In the genomic region with DNA sequence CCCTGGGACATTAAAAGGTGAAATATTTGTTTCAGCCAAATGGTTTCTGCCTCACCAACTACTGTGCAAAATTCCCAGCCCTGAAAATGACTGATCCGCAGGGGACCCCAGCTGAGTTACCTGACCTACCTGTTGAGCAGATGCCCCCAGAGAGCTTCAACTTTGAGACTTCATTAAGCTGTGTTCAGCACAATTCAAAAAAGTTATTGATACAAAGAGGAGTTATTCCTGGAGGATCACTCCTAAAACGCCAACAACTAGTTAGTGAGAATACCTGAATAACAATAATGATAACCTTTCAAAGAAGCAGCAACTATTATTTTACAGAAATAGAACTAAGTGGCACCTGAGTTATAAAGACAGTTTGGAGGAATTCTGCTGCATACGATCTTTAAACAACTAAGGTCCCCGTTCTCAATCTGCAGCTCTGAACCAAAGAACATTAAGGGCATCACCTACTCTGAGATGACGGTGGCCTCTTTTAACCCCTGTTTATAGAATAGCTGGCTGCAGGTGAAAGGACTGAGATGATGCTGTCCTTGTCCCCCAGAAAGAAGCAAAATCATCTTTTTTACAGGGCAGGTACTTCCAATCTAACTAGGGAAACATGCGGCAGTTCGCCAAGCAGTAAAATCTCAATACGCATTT, we compare ENCODE assay signal across 9 cellular contexts. TPM values are rescaled to one million over a fixed set of nuclear protein-coding genes. Genes with fewer than 3 reads are reported as not detected.
A peak's percentile ranks its signal among the peaks of the same experiment; 100 is the strongest.
DNase-seq lines count a peak whose midpoint lies in the region; ATAC-seq and TF ChIP-seq lines count a peak whose summit lies in the region.
"Had no signal": no experiment of that assay in that cellular context is flagged by ENCODE, and none has a peak within 500 bp of the region (broad histone marks: within the 10 kb centered on the region; RNA-seq: fewer than 3 reads in every experiment).

No MANE protein-coding gene starts in this region.

- no peak overlapping the region for H4K8ac ChIP-seq in IMR-90 (ENCODE audit: low read depth in 2 of 2, low read length in 2 of 2)

- H2BK5ac ChIP-seq in IMR-90 (ENCODE audit: low read depth, low read length, poor library complexity, severe bottlenecking) = no peak overlapping the region

- H3K27me3 ChIP-seq in BLaER1 treated with 17β-estradiol and CSF1 and Interleukin-3, amounts not matched to agents 10 nM and 100 nM = peaks cover 18 to 28% (median 20%) of the 10 kb centered on the region in 11 experiments
- H3K27me3 ChIP-seq in IMR-90 (ENCODE audit: control insufficient read depth, insufficient read depth, low read length) (peaks cover 18% of the 10 kb centered on the region), dorsolateral prefrontal cortex (peaks cover 0 to 54% (median 22%) of the 10 kb centered on the region in 45 donors), neuron (ENCODE audit: insufficient read depth, low read length) (peaks cover 25% of the 10 kb centered on the region)

- no peak overlapping the region for H4K5ac ChIP-seq in IMR-90 (ENCODE audit: low read depth, low read length)

- TF ChIP-seq POLR2A in IMR-90 (IDR thresholded peaks at IDR 0.05; ENCODE audit: low read depth, low read length) = no peak

- no peak overlapping the region for H3K14ac ChIP-seq in IMR-90 (replicated peaks; ENCODE audit: low read depth, low read length)

- in situ Hi-C loops in IMR-90 (cut with MboI; ENCODE audit: low sequenced_read_pairs) = no loop called here

- 0 out of 22 replicates have a peak, but pooled peaks cover 0 to 4% (median 0%) of the 10 kb centered on the region in 11 experiments for H3K36me3 ChIP-seq in BLaER1 treated with 17β-estradiol and CSF1 and Interleukin-3, amounts not matched to agents 10 nM and 100 nM
- H3K36me3 ChIP-seq in IMR-90 (ENCODE audit: control insufficient read depth, insufficient read depth, low read length) (no peaks in the 10 kb centered on the region), neuron (ENCODE audit: insufficient read depth, low read length) (no peaks in the 10 kb centered on the region)

- TF ChIP-seq CTCF in IMR-90 (conservative IDR thresholded peaks at IDR 0.05; ENCODE audit: low read depth, low read length) = no peak
- no peak for TF ChIP-seq CTCF in dorsolateral prefrontal cortex (IDR thresholded peaks at IDR 0.05 in 54 of 56, conservative IDR thresholded peaks at IDR 0.05 in 2 of 56; ENCODE audit: low read depth in 1 of 56, partially characterized antibody in 56 of 56)

- dilution Hi-C loops in IMR-90 (cut with HindIII; ENCODE audit: low sequenced_read_pairs, unreplicated experiment) = no loop called here

- H3K4me1 ChIP-seq in BLaER1 treated with 17β-estradiol and CSF1 and Interleukin-3, amounts not matched to agents 10 nM and 100 nM = peaks cover 5 to 43% (median 31%) of the 10 kb centered on the region in 10 experiments; a peak in 18 of 20 replicates
- H3K4me1 ChIP-seq in IMR-90 (ENCODE audit: control insufficient read depth, insufficient read depth, low read length) (no peaks in the 10 kb centered on the region), neuron (ENCODE audit: insufficient read depth, low read length) (no peaks in the 10 kb centered on the region)

- H3K4me2 ChIP-seq in BLaER1 treated with 17β-estradiol and CSF1 and Interleukin-3, amounts not matched to agents 10 nM and 100 nM = peak overlapping the region; percentile 87 to 98 (median 96)
- H3K4me2 ChIP-seq in IMR-90 (ENCODE audit: low read depth, low read length) = peak overlapping the region; percentile 83

- H3K4me3 ChIP-seq in BLaER1 treated with 17β-estradiol and CSF1 and Interleukin-3, amounts not matched to agents 10 nM and 100 nM = peak overlapping the region; percentile 60 to 74 (median 68); a peak in 19 of 20 replicates
- H3K4me3 ChIP-seq in IMR-90 (ENCODE audit: insufficient read depth, low read depth, low read length) (no peak overlapping the region), dorsolateral prefrontal cortex (peak overlapping the region in 56 of 59 donors; percentile 36 to 78 (median 63)), neuron (ENCODE audit: low read length) (no peak overlapping the region)

- no peak overlapping the region for H2BK15ac ChIP-seq in IMR-90 (ENCODE audit: low read depth, low read length)

- POLR2A ChIA-PET in IMR-90 (lab: Charles Lee; ENCODE audit: unreplicated experiment) = no interaction called here

- CTCF ChIA-PET in IMR-90 (lab: Yijun Ruan, JAX) = no interaction called here

- no peaks in the 10 kb centered on the region for H3K79me1 ChIP-seq in IMR-90 (ENCODE audit: low read depth in 1 of 2, low read length in 2 of 2)

- no peak overlapping the region for H4K91ac ChIP-seq in IMR-90 (ENCODE audit: insufficient read depth, low read depth, low read length)

- no CpG with 5 or more reads among the region's 8 CpGs for WGBS in IMR-90 (ENCODE audit: extremely low coverage in 2 of 2, insufficient read length in 1 of 2), 2 experiments

- no peak overlapping the region for H2AK5ac ChIP-seq in IMR-90 (ENCODE audit: low read depth, low read length)

- DNase-seq in IMR-90 (no peak), dorsolateral prefrontal cortex (no peak), DMS79 (lab: John Stamatoyannopoulos, UW) (no peak), NCI-H226 (no peak)
- no peak for DNase-seq in stimulated activated naive CD4-positive, alpha-beta T cell (lab: John Stamatoyannopoulos, UW)
- DNase-seq: cortex of kidney had no signal

- no peaks in the 10 kb centered on the region for H3K9me1 ChIP-seq in IMR-90 (ENCODE audit: insufficient read depth, low read length)

- no peak overlapping the region for H2BK120ac ChIP-seq in IMR-90 (ENCODE audit: low read depth, low read length)

- no peak overlapping the region for H3K56ac ChIP-seq in IMR-90 (ENCODE audit: extremely low read depth, insufficient read depth, low read length)

- intact Hi-C loops in IMR-90 (cut with micrococcal nuclease) = no loop called here
- intact Hi-C loops in dorsolateral prefrontal cortex (cut with DNase I) = no loop called here

- H3K27ac ChIP-seq in BLaER1 treated with 17β-estradiol and CSF1 and Interleukin-3, amounts not matched to agents 10 nM and 100 nM = no peak overlapping the region
- H3K27ac ChIP-seq in IMR-90 (ENCODE audit: insufficient read depth, low read length) (no peak overlapping the region), dorsolateral prefrontal cortex (no peak overlapping the region)

- TF ChIP-seq RAD21 in IMR-90 (IDR thresholded peaks at IDR 0.05; ENCODE audit: low read length) = no peak

- H4K20me1 ChIP-seq in BLaER1 treated with 17β-estradiol and CSF1 and Interleukin-3, amounts not matched to agents 10 nM and 100 nM = no peaks in the 10 kb centered on the region
- no peaks in the 10 kb centered on the region for H4K20me1 ChIP-seq in IMR-90 (ENCODE audit: insufficient read depth, low read length)

- H3K9ac ChIP-seq in BLaER1 treated with 17β-estradiol and CSF1 and Interleukin-3, amounts not matched to agents 10 nM and 100 nM = peak overlapping the region in 6 of 11 experiments; percentile 47 to 71 (median 53); a peak in 6 of 22 replicates
- no peak overlapping the region for H3K9ac ChIP-seq in IMR-90 (ENCODE audit: low read depth, low read length)

- BruUV-seq in IMR-90 (replicated peaks; lab: Mats Ljungman, UMichigan) = no TSS peak

- peaks cover 0 to 25% (median 8%) of the 10 kb centered on the region in 11 experiments; a peak in 16 of 22 replicates for H3K9me3 ChIP-seq in BLaER1 treated with 17β-estradiol and CSF1 and Interleukin-3, amounts not matched to agents 10 nM and 100 nM (replicated peaks in 1 of 11)
- no peaks in the 10 kb centered on the region for H3K9me3 ChIP-seq in IMR-90 (ENCODE audit: control insufficient read depth, insufficient read depth, low read length)
- no peaks in the 10 kb centered on the region for H3K9me3 ChIP-seq in neuron (ENCODE audit: low read length)

- ATAC-seq in IMR-90 (ENCODE audit: low read depth) = no peak
- ATAC-seq in GM19395 (IDR thresholded peaks at IDR 0.05; ENCODE audit: unreplicated experiment) = no peak

- H2AFZ ChIP-seq in IMR-90 (replicated peaks; ENCODE audit: low read length, poor library complexity) (no peak overlapping the region), neuron (ENCODE audit: low read depth, low read length) (peak overlapping the region; percentile 57)

- H3K23ac ChIP-seq in IMR-90 (ENCODE audit: low read depth, low read length) = no peak overlapping the region

- H3K18ac ChIP-seq in IMR-90 (ENCODE audit: low read depth, low read length) = no peak overlapping the region

- H3K4ac ChIP-seq in IMR-90 (ENCODE audit: low read depth, low read length) = no peak overlapping the region

- H2BK20ac ChIP-seq in IMR-90 (ENCODE audit: low read depth, low read length) = no peak overlapping the region

- H2AK9ac ChIP-seq in IMR-90 (replicated peaks; ENCODE audit: low read depth, low read length, poor library complexity) = no peak overlapping the region

TF ChIP-seq in IMR-90, 13 proteins besides CTCF, POLR2A, EP300 and RAD21 (continues in another document):
- TF ChIP-seq RCOR1 (IDR thresholded peaks at IDR 0.05; ENCODE audit: insufficient replicate concordance, low read length) = no peak
- no peak for TF ChIP-seq MAZ (IDR thresholded peaks at IDR 0.05; ENCODE audit: borderline replicate concordance, low read depth, low read length)
- no peak for TF ChIP-seq FOS (IDR thresholded peaks at IDR 0.05; ENCODE audit: low read depth, low read length)
- TF ChIP-seq MAFK (IDR thresholded peaks at IDR 0.05; ENCODE audit: low read depth, low read length) = no peak
- no peak for TF ChIP-seq CEBPB (IDR thresholded peaks at IDR 0.05; ENCODE audit: low read depth, low read length)
- TF ChIP-seq, protein P1, sequence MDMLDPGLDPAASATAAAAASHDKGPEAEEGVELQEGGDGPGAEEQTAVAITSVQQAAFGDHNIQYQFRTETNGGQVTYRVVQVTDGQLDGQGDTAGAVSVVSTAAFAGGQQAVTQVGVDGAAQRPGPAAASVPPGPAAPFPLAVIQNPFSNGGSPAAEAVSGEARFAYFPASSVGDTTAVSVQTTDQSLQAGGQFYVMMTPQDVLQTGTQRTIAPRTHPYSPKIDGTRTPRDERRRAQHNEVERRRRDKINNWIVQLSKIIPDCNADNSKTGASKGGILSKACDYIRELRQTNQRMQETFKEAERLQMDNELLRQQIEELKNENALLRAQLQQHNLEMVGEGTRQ (IDR thresholded peaks at IDR 0.05; ENCODE audit: low read depth, low read length) = no peak
- no peak for TF ChIP-seq BHLHE40 (IDR thresholded peaks at IDR 0.05; ENCODE audit: low read depth, low read length)

RNA-seq across cellular contexts. Expression of a gene that starts 0.7 kb away (rescaled TPM):
- total RNA-seq in IMR-90 (2012; rRNA removed) (not detected in 2 replicates), dorsolateral prefrontal cortex (under 1 TPM in 37 of 120 experiments, not detected in 83; 0.10 to 0.85 (median 0.22) TPM)
- polyA plus RNA-seq in IMR-90 (2012; rRNA removed) = not detected in 2 replicates
- not detected in 2 replicates for polyA plus RNA-seq in IMR-90 (2012; cell fraction: cytosol; rRNA removed)
- not detected in 2 replicates for polyA plus RNA-seq in IMR-90 (2012; cell fraction: nucleus; rRNA removed; ENCODE audit: low replicate concordance)

Comparison
In these comparisons a context has a peak if more than half of its experiments do, and no peak if none do; other contexts are left out.
1. H3K4me3 ChIP-seq: peak in BLaER1 treated with 17β-estradiol and CSF1 and Interleukin-3, amounts not matched to agents 10 nM and 100 nM (10 of 10) and dorsolateral prefrontal cortex (56 of 59); none in IMR-90 (single experiment) and neuron (single experiment).